ENCODE assay signal across 8 cellular contexts in genomic region chr17:77427471-77427991, GRCh38.
A peak's percentile ranks its signal among the peaks of the same experiment; 100 is the strongest.
DNase-seq lines count a peak whose midpoint lies in the region; ATAC-seq, FAIRE-seq and TF ChIP-seq lines count a peak whose summit lies in the region.

No MANE protein-coding gene starts in this region.

- peak in 1 of 2 donors; percentile 6 for TF ChIP-seq CTCF in fibroblast of lung (conservative IDR thresholded peaks at IDR 0.05 in 1 of 2, IDR thresholded peaks at IDR 0.05 in 1 of 2; ENCODE audit: low read depth in 1 of 2, low read length in 2 of 2)
- TF ChIP-seq CTCF in osteocyte (IDR thresholded peaks at IDR 0.05) = no peak

- peak overlapping the region; percentile 39 to 93 (median 84) for H3K27ac Mint-ChIP-seq in CD4-positive, alpha-beta memory T cell
- H3K27ac Mint-ChIP-seq in osteocyte (ENCODE audit: unreplicated experiment) = peak overlapping the region; percentile 94

- peaks cover 46 to 95% (median 70%) of the 10 kb centered on the region in 4 donors for H3K4me1 Mint-ChIP-seq in CD4-positive, alpha-beta memory T cell
- peaks cover 95% of the 10 kb centered on the region for H3K4me1 Mint-ChIP-seq in osteocyte (ENCODE audit: unreplicated experiment)

- H3K27ac ChIP-seq in CD4-positive, alpha-beta memory T cell (ENCODE audit: low read depth, low read length) = peak overlapping the region; percentile 16
- peak overlapping the region; percentile 96 for H3K27ac ChIP-seq in fibroblast of lung (ENCODE audit: insufficient read depth, low read length)

- DNase-seq in CD4-positive, alpha-beta memory T cell = no peak
- DNase-seq in RCC 7860 (ENCODE audit: low spot score) = peak; percentile 65
- DNase-seq in fibroblast of lung (ENCODE audit: low read depth in 2 of 2) = peak; percentile 85 to 90
- no peak for DNase-seq in osteocyte (ENCODE audit: extremely low spot score, unreplicated experiment)
- DNase-seq in hippocampal formation (lab: John Stamatoyannopoulos, UW) = no peak
- no peak for DNase-seq in DMS53 treated with DMSO at 0.1 percent for 48 hours (lab: John Stamatoyannopoulos, UW; ENCODE audit: unreplicated experiment)
- DNase-seq in stimulated activated CD4-positive, alpha-beta T cell treated with anti-CD3 and anti-CD28 coated beads, Interleukin-12 subunit alpha, Interleukin-12 subunit beta, amount 100 ng/mL, for 4 hours = no peak

- H3K9me3 Mint-ChIP-seq in CD4-positive, alpha-beta memory T cell = no peaks in the 10 kb centered on the region
- H3K9me3 Mint-ChIP-seq in osteocyte (ENCODE audit: unreplicated experiment) = no peaks in the 10 kb centered on the region

- no peak overlapping the region for H2AFZ ChIP-seq in fibroblast of lung (ENCODE audit: low read length)

- H4K20me1 ChIP-seq in fibroblast of lung (ENCODE audit: control insufficient read depth, extremely low read depth, insufficient read depth, low read length) = no peaks in the 10 kb centered on the region

- peaks cover 98% of the 10 kb centered on the region for H3K4me1 ChIP-seq in CD4-positive, alpha-beta memory T cell (ENCODE audit: insufficient read depth, low read length)
- H3K4me1 ChIP-seq in fibroblast of lung (ENCODE audit: control insufficient read depth, extremely low read depth, insufficient read depth, low read length) = peaks cover 66% of the 10 kb centered on the region

- no peak overlapping the region for H3K4me3 ChIP-seq in CD4-positive, alpha-beta memory T cell (ENCODE audit: low read length in 2 of 2)
- H3K4me3 ChIP-seq in fibroblast of lung (replicated peaks in 1 of 4; ENCODE audit: control extremely low read depth in 1 of 4, insufficient read depth in 1 of 4, low read depth in 3 of 4, low read length in 4 of 4) = no peak overlapping the region

- CTCF ChIA-PET in CD4-positive, alpha-beta memory T cell (lab: Charles Lee; ENCODE audit: partially characterized antibody) = interaction anchor here (0.9 to 8.3 kb wide), 12 partner anchors 9 to 591 kb away, joined by 3 to 144 read pairs (median 10); no protein-coding TSS in a partner anchor

- no peaks in the 10 kb centered on the region for H3K9me3 ChIP-seq in CD4-positive, alpha-beta memory T cell (ENCODE audit: control insufficient read depth in 1 of 2, low read length in 2 of 2)
- no peaks in the 10 kb centered on the region for H3K9me3 ChIP-seq in fibroblast of lung (ENCODE audit: control insufficient read depth, insufficient read depth, low read depth, low read length)

- POLR2A ChIA-PET in CD4-positive, alpha-beta memory T cell (lab: Charles Lee; ENCODE audit: partially characterized antibody) = interaction anchor here (0.7 to 97.0 kb wide), 9 partner anchors 4 to 102 kb away, joined by 3 to 6031 read pairs (median 10); no protein-coding TSS in a partner anchor

- peaks cover 74% of the 10 kb centered on the region for H3K79me2 ChIP-seq in fibroblast of lung (ENCODE audit: control insufficient read depth, insufficient read depth, low read length)

- H3K27me3 Mint-ChIP-seq in CD4-positive, alpha-beta memory T cell = no peaks in the 10 kb centered on the region
- no peaks in the 10 kb centered on the region for H3K27me3 Mint-ChIP-seq in osteocyte (ENCODE audit: unreplicated experiment)

- peaks cover 0 to 24% of the 10 kb centered on the region in 2 donors for H3K36me3 Mint-ChIP-seq in CD4-positive, alpha-beta memory T cell
- H3K36me3 Mint-ChIP-seq in osteocyte (ENCODE audit: unreplicated experiment) = no peaks in the 10 kb centered on the region

- H3K36me3 ChIP-seq in CD4-positive, alpha-beta memory T cell (ENCODE audit: insufficient read depth, low read length) = no peaks in the 10 kb centered on the region
- H3K36me3 ChIP-seq in fibroblast of lung (ENCODE audit: control insufficient read depth, insufficient read depth, low read length) = peaks cover 2% of the 10 kb centered on the region

- H3K4me3 Mint-ChIP-seq in CD4-positive, alpha-beta memory T cell = peak overlapping the region in 1 of 8 donors; percentile 15
- H3K4me3 Mint-ChIP-seq in osteocyte (ENCODE audit: unreplicated experiment) = peak overlapping the region; percentile 8

- H3K9ac ChIP-seq in fibroblast of lung (ENCODE audit: insufficient read depth, low read length) = no peak overlapping the region

- no peak for ATAC-seq in GM21528 (IDR thresholded peaks at IDR 0.05; ENCODE audit: low FRiP score, unreplicated experiment)

- peak; percentile 69 for FAIRE-seq in RCC 7860 (lab: Jason Lieb, UNC)

- no peaks in the 10 kb centered on the region for H3K27me3 ChIP-seq in CD4-positive, alpha-beta memory T cell (ENCODE audit: insufficient read depth, low read length)
- no peaks in the 10 kb centered on the region for H3K27me3 ChIP-seq in fibroblast of lung (ENCODE audit: control insufficient read depth, insufficient read depth, low read length)

- H3K4me2 ChIP-seq in fibroblast of lung (ENCODE audit: extremely low read depth, insufficient read depth, low read length) = peak overlapping the region; percentile 65

- intact Hi-C loops in CD4-positive, alpha-beta memory T cell (cut with micrococcal nuclease) = no loop called here

Comparison
In these comparisons a context has a peak if more than half of its experiments do, and no peak if none do; other contexts are left out.
1. DNase-seq: peak in RCC 7860 (single experiment) and fibroblast of lung (2 of 2); none in CD4-positive, alpha-beta memory T cell (0 of 5), osteocyte (single experiment), hippocampal formation (0 of 2), DMS53 treated with DMSO at 0.1 percent for 48 hours (single experiment) and stimulated activated CD4-positive, alpha-beta T cell treated with anti-CD3 and anti-CD28 coated beads, Interleukin-12 subunit alpha, Interleukin-12 subunit beta, amount 100 ng/mL, for 4 hours (single experiment).